In the genomic region with DNA sequence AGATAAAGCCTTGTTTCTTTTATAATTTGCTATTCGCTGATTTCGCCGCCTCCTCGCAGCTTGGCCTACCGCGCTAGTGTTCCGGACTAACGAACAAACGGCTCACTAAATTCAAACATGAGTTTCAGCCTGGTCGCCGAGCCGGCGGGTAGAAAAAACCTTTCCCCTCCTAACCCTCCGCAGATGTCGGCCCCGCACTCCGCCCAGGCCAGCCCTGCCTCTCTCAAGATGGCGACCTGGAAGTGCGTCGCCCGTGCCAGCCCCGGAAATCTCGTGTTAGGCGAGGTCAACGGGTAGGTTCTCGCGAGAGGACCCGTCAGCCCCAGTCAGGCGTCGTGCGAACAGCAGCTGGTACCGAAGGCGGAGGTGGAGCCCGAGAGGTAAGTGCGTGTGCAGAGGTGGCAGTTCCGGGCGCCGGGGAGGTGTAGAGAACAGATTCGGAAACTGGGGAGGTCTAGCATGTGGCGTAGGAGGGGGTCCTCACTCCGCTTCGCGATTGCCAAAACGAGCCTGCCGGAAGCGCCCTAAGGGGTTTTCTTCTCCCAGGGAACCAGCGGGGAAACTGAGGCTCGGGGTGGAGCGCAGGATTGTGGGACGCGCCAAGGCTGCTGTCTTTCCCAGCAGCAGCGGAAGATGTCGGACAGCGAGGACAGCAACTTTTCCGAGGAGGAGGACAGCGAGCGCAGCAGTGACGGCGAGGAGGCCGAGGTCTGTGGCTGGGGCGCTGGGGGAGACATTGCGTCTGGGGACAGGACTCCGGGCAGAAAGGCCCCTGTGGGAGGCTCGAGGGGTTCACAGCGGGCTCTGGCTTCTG, we compare ENCODE assay signal across 8 cellular contexts. TPM values are rescaled to one million over a fixed set of nuclear protein-coding genes. Genes with fewer than 3 reads are reported as not detected.
DNase-seq lines count a peak whose midpoint lies in the region; ATAC-seq lines count a peak whose summit lies in the region.

A gene (plus strand): TSS at position 325 of the 814 bp plus-strand sequence. CDS start 309 bp downstream, at position 634.

- CTCF ChIA-PET in CD4-positive, alpha-beta memory T cell (lab: Charles Lee; ENCODE audit: partially characterized antibody), result interaction anchor here (0.7 to 2.7 kb wide), 4 partner anchors 10 to 88 kb away, joined by 5 to 13 read pairs (median 12); a partner anchor contains a TSS

- no peaks in the 10 kb centered on the region for H3K36me3 ChIP-seq in CD4-positive, alpha-beta memory T cell (ENCODE audit: insufficient read depth, low read length)

- peak within 1 kb of the TSS; percentile 99 for H3K27ac ChIP-seq in CD4-positive, alpha-beta memory T cell (ENCODE audit: low read depth, low read length)

- peaks cover 51% of the 10 kb centered on the region for H3K4me1 ChIP-seq in CD4-positive, alpha-beta memory T cell (ENCODE audit: insufficient read depth, low read length)

- peak; percentile 80 for ATAC-seq in GM19467 (IDR thresholded peaks at IDR 0.05; ENCODE audit: unreplicated experiment)

- H3K9me3 ChIP-seq in CD4-positive, alpha-beta memory T cell (ENCODE audit: control insufficient read depth in 1 of 2, low read length in 2 of 2), result no peaks in the 10 kb centered on the region

- intact Hi-C loops in CD4-positive, alpha-beta memory T cell (cut with micrococcal nuclease), result loop anchor here (1.0 to 5.0 kb wide), 6 partner anchors 9 to 387 kb away; a partner anchor contains a TSS

- DNase-seq in CD4-positive, alpha-beta memory T cell, result peak; percentile 96 to 99 (median 99)
- DNase-seq in HS-27A (ENCODE audit: low read depth), result peak; percentile 99
- peak; percentile 91 for DNase-seq in NK-92 (lab: John Stamatoyannopoulos, UW; ENCODE audit: unreplicated experiment)
- DNase-seq in activated CD8-positive, alpha-beta memory T cell treated with anti-CD3 and anti-CD28 coated beads for 1 hour (ENCODE audit: extremely low read depth in 1 of 2, low read depth in 1 of 2), result peak; percentile 91 to 98
- DNase-seq in effector CD8-positive, alpha-beta T cell (lab: John Stamatoyannopoulos, UW), result peak; percentile 97
- DNase-seq in lung microvascular endothelial cell (ENCODE audit: low read depth in 2 of 2), result peak; percentile 98 to 99
- peak; percentile 97 to 98 (median 98) for DNase-seq in stimulated activated CD4-positive, alpha-beta T cell treated with anti-CD3 and anti-CD28 coated beads, TNF-alpha, amount 100 ng/mL, for 48 hours (ENCODE audit: low read depth in 3 of 3)

- H3K36me3 Mint-ChIP-seq in CD4-positive, alpha-beta memory T cell, result peaks cover 9 to 32% of the 10 kb centered on the region in 2 donors

- H3K4me3 ChIP-seq in CD4-positive, alpha-beta memory T cell (ENCODE audit: low read length in 2 of 2), result peak within 1 kb of the TSS; percentile 98

- peak within 1 kb of the TSS; percentile 89 to 98 (median 96) for H3K4me3 Mint-ChIP-seq in CD4-positive, alpha-beta memory T cell

- no peaks in the 10 kb centered on the region for H3K9me3 Mint-ChIP-seq in CD4-positive, alpha-beta memory T cell

- H3K27me3 Mint-ChIP-seq in CD4-positive, alpha-beta memory T cell, result peaks cover 0 to 2% of the 10 kb centered on the region in 2 donors

- H3K4me1 Mint-ChIP-seq in CD4-positive, alpha-beta memory T cell, result peaks cover 37 to 65% (median 48%) of the 10 kb centered on the region in 4 donors

- H3K27me3 ChIP-seq in CD4-positive, alpha-beta memory T cell (ENCODE audit: insufficient read depth, low read length), result no peaks in the 10 kb centered on the region

- POLR2A ChIA-PET in CD4-positive, alpha-beta memory T cell (lab: Charles Lee; ENCODE audit: partially characterized antibody), result interaction anchor here (0.6 to 5.5 kb wide), 29 partner anchors 11 to 1898 kb away, joined by 3 to 153 read pairs (median 5); a partner anchor contains a TSS

- peak within 1 kb of the TSS; percentile 88 to 98 (median 95) for H3K27ac Mint-ChIP-seq in CD4-positive, alpha-beta memory T cell

RNA-seq across cellular contexts. Expression of the gene that starts here (rescaled TPM):
- total RNA-seq in CD4-positive, alpha-beta memory T cell, result 100 to 1,000 TPM; 234 to 236 TPM
- 100 to 1,000 TPM in 1 of 2 donors, 10 to 100 TPM in 1; 47.4 to 111 TPM for polyA plus RNA-seq in CD4-positive, alpha-beta memory T cell
- total RNA-seq in lung microvascular endothelial cell, result 26.6 and 39.3 TPM in 2 replicates

Comparison
In these comparisons a context has a peak if more than half of its experiments do, and no peak if none do; other contexts are left out.
1. Peak in every context shown above with its lines: DNase-seq, ATAC-seq, H3K4me3 ChIP-seq and H3K27ac ChIP-seq.